30 cellular contexts compared by ENCODE assay signal in genomic region chr17:35909408-35909807, GRCh38. TPM values are rescaled to one million over a fixed set of nuclear protein-coding genes. Genes with fewer than 3 reads are reported as not detected.
"Had no signal": no experiment of that assay in that cellular context is flagged by ENCODE, and none has a peak within 500 bp of the region (broad histone marks: within the 10 kb centered on the region; RNA-seq: fewer than 3 reads in every experiment).

No MANE protein-coding gene starts in this region.

- FAIRE-seq: urothelium cell line had no signal

- H3K36me3 ChIP-seq: stomach, suprapubic skin, thoracic aorta, thyroid gland, tibial artery, tibial nerve, transverse colon, upper lobe of left lung, upper lobe of right lung, uterus, vagina had no signal

- H3K4me1 ChIP-seq: stomach, suprapubic skin, testis, thyroid gland, tibial artery, tibial nerve, transverse colon, upper lobe of left lung, upper lobe of right lung, uterus, vagina had no signal

- H3K27me3 ChIP-seq: stomach, suprapubic skin, testis, thyroid gland, tibial artery, tibial nerve, transverse colon, upper lobe of left lung, upper lobe of right lung, uterus, vagina had no signal

- H3K9me3 ChIP-seq: stomach, suprapubic skin, testis, thoracic aorta, thyroid gland, tibial artery, tibial nerve, transverse colon, upper lobe of left lung, upper lobe of right lung, uterus, vagina had no signal

- DNase-seq: stimulated activated CD4-positive, alpha-beta T cell treated with anti-CD3 and anti-CD28 coated beads, Interleukin-2, amount 100 ng/mL, for 48 hours; stimulated activated CD4-positive, alpha-beta T cell treated with anti-CD3 and anti-CD28 coated beads, Interleukin-4, amount 100 ng/mL, for 1 hour; stimulated activated CD4-positive, alpha-beta T cell treated with anti-CD3 and anti-CD28 coated beads, Interleukin-4, amount 100 ng/mL, for 24 hours; stimulated activated CD4-positive, alpha-beta T cell treated with anti-CD3 and anti-CD28 coated beads, Interleukin-4, amount 100 ng/mL, for 4 hours; stimulated activated CD8-positive, alpha-beta memory T cell treated with anti-CD3 and anti-CD28 coated beads, Interleukin-4, amount 100 ng/mL, for 48 hours; stimulated activated naive B cell treated with anti-CD40 and anti-IgM and Interleukin-4, amounts not matched to agents 10 μg/mL and 1 μg/mL and 100 μg/mL, for 72 hours; stimulated activated naive CD4-positive, alpha-beta T cell; stimulated activated naive CD4-positive, alpha-beta T cell treated with Interleukin-2 at 50 U/mL for 16 hours; stimulated activated naive CD8-positive, alpha-beta T cell treated with anti-CD3 and anti-CD28 coated beads, Interleukin-15, amount 100 ng/mL, for 72 hours; stimulated activated naive CD8-positive, alpha-beta T cell treated with anti-CD3 and anti-CD28 coated beads, Interleukin-15, Interleukin-2, amounts not matched to agents 100 U/mL and 50 U/mL, for 24 hours; stomach; substantia nigra; testis; thyroid gland; transverse colon; trophoblast cell; upper lobe of left lung; upper lobe of right lung; uterus had no signal

- H3K27ac ChIP-seq: stomach, suprapubic skin, testis, thoracic aorta, thyroid gland, tibial artery, tibial nerve, transverse colon, upper lobe of left lung, upper lobe of right lung, uterus, vagina had no signal

- H3K4me3 ChIP-seq: stomach, suprapubic skin, testis, thoracic aorta, thyroid gland, tibial artery, tibial nerve, transverse colon, upper lobe of left lung, upper lobe of right lung, uterus, vagina had no signal

- ATAC-seq: stimulated activated memory B cell treated with anti-CD40 and anti-IgM and Interleukin-4, amounts not matched to agents 10 μg/mL and 1 μg/mL and 100 μg/mL, for 72 hours; stimulated activated naive B cell treated with anti-CD40 and anti-IgM and Interleukin-4, amounts not matched to agents 10 μg/mL and 1 μg/mL and 100 μg/mL, for 72 hours; stimulated activated naive CD8-positive, alpha-beta T cell treated with anti-CD3 and anti-CD28 coated beads, Interleukin-15, amount 100 ng/mL, for 72 hours; stimulated activated naive CD8-positive, alpha-beta T cell treated with anti-CD3 and anti-CD28 coated beads, Interleukin-15, Interleukin-2, amounts not matched to agents 100 U/mL and 50 U/mL, for 24 hours; upper lobe of right lung had no signal

RNA-seq across cellular contexts. Expression of gene RDM1, which starts 21.2 kb away (rescaled TPM):
- total RNA-seq: subcutaneous adipose tissue, suprapubic skin, thoracic aorta, tibial nerve, upper lobe of left lung, upper lobe of right lung had no signal

RNA-seq across cellular contexts. Expression of gene CCL5, which starts 29.2 kb away (rescaled TPM):
- total RNA-seq: temporal lobe had no signal

RNA-seq across cellular contexts. Expression of gene LYZL6, which starts 34.1 kb away (rescaled TPM):
- total RNA-seq: stomach, subcutaneous adipose tissue, suprapubic skin, temporal lobe, thoracic aorta, thyroid gland, tibial nerve, transverse colon, upper lobe of left lung, upper lobe of right lung, ureter, urinary bladder, uterus, vagina had no signal
- polyA plus RNA-seq: stomach, urinary bladder had no signal

RNA-seq across cellular contexts. Expression of gene HEATR9, which starts 40.7 kb away (rescaled TPM):
- total RNA-seq: subcutaneous adipose tissue, suprapubic skin, temporal lobe, thoracic aorta, tibial nerve, transverse colon, urinary bladder, uterus, vagina had no signal
- polyA plus RNA-seq: stomach, urinary bladder had no signal
